ENCODE assay signal across 8 cellular contexts in the genomic region with DNA sequence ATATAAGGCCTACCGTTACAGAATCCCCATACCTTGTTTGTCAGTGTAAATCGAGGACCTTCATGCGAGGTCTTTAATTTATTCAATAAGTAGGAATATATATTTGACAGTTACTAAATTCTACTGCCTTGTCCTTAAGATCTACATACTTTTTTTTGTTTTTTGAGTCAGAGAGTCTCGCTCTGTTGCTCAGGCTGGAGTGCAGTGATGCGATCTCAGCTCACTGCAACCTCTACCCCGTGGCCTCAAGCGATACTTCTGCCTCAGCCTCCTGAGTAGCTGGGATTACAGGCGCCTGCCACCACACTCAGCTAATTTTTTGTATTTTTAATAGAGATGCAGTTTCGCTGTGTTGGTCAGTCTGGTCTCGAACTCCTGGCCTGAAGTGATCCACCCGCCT. TPM values are rescaled to one million over a fixed set of nuclear protein-coding genes. Genes with fewer than 3 reads are reported as not detected.
DNase-seq lines count a peak whose midpoint lies in the region; ATAC-seq and TF ChIP-seq lines count a peak whose summit lies in the region.
"Not testable (repeated sequence)": the region's sequence is repeated elsewhere in the genome, so short reads cannot be mapped to it uniquely, and the experiment has no call there.

No MANE protein-coding gene starts in this region.

- H3K4me3 Mint-ChIP-seq in CD14-positive monocyte = peak overlapping the region; percentile 48 to 82
- not testable (repeated sequence) for H3K4me3 Mint-ChIP-seq in HFFc6; T-cell; chondrocyte (ENCODE audit: unreplicated experiment); progenitor cell of endocrine pancreas (ENCODE audit: low read depth); type B pancreatic cell
- H3K4me3 Mint-ChIP-seq in activated T-helper 17 cell treated with anti-CD3 and anti-CD28 coated beads, Interleukin-2, amount 50 U/mL, for 72 hours = peak overlapping the region; percentile 56

- not testable (repeated sequence) for H3K27me3 Mint-ChIP-seq in CD14-positive monocyte (ENCODE audit: low read depth in 3 of 3); HFFc6 (ENCODE audit: insufficient read depth); T-cell; activated T-helper 17 cell treated with anti-CD3 and anti-CD28 coated beads, Interleukin-2, amount 50 U/mL, for 72 hours; chondrocyte (ENCODE audit: low read depth); progenitor cell of endocrine pancreas; type B pancreatic cell

- TF ChIP-seq CTCF in CD14-positive monocyte (IDR thresholded peaks at IDR 0.05); HFFc6 (IDR thresholded peaks at IDR 0.05); chondrocyte (IDR thresholded peaks at IDR 0.05); left lung (IDR thresholded peaks at IDR 0.05); progenitor cell of endocrine pancreas (IDR thresholded peaks at IDR 0.05; ENCODE audit: unreplicated experiment); type B pancreatic cell (conservative IDR thresholded peaks at IDR 0.05): not testable (repeated sequence)

- H3K36me3 ChIP-seq in left lung = peaks cover 0 to 30% of the 10 kb centered on the region in 2 donors

- H3K36me3 Mint-ChIP-seq in CD14-positive monocyte (peaks cover 19 to 36% of the 10 kb centered on the region in 2 donors), HFFc6 (ENCODE audit: low read depth) (peaks cover 27% of the 10 kb centered on the region), type B pancreatic cell (peaks cover 19% of the 10 kb centered on the region)
- not testable (repeated sequence) for H3K36me3 Mint-ChIP-seq in T-cell; chondrocyte (ENCODE audit: low read depth); progenitor cell of endocrine pancreas (ENCODE audit: insufficient read depth)
- H3K36me3 Mint-ChIP-seq in activated T-helper 17 cell treated with anti-CD3 and anti-CD28 coated beads, Interleukin-2, amount 50 U/mL, for 72 hours (ENCODE audit: low read depth) = peaks cover 77% of the 10 kb centered on the region

- H3K4me1 ChIP-seq in left lung = peaks cover 64 to 100% of the 10 kb centered on the region in 2 donors

- CTCF ChIA-PET in T-cell (lab: Charles Lee) = not testable (repeated sequence)

- H3K9me3 Mint-ChIP-seq in CD14-positive monocyte; HFFc6; T-cell; activated T-helper 17 cell treated with anti-CD3 and anti-CD28 coated beads, Interleukin-2, amount 50 U/mL, for 72 hours; chondrocyte (ENCODE audit: low read depth); progenitor cell of endocrine pancreas (ENCODE audit: low read depth); type B pancreatic cell: not testable (repeated sequence)

- not testable (repeated sequence) for ATAC-seq in T-cell (replicated peaks in 1 of 4); activated T-helper 17 cell treated with anti-CD3 and anti-CD28 coated beads, Interleukin-2, amount 50 U/mL, for 72 hours (replicated peaks); left lung

- H3K27ac Mint-ChIP-seq in CD14-positive monocyte (peak overlapping the region; percentile 97 to 100 (median 99)), HFFc6 (0 out of 2 replicates have a peak overlapping the region, but pooled peaks have one; percentile 33), T-cell (peak overlapping the region; percentile 32 to 48), chondrocyte (ENCODE audit: unreplicated experiment) (peak overlapping the region; percentile 69), progenitor cell of endocrine pancreas (peak overlapping the region; percentile 46), type B pancreatic cell (peak overlapping the region; percentile 47)
- H3K27ac Mint-ChIP-seq in activated T-helper 17 cell treated with anti-CD3 and anti-CD28 coated beads, Interleukin-2, amount 50 U/mL, for 72 hours = peak overlapping the region; percentile 57

- POLR2A ChIA-PET in T-cell (lab: Charles Lee) = interaction anchor here in 1 of 2 donors (0.6 kb wide), 1 partner anchor 524 kb away, joined by 3 read pairs; no protein-coding TSS in a partner anchor

- not testable (repeated sequence) for H3K27me3 ChIP-seq in left lung

- not testable (repeated sequence) for DNase-seq in CD14-positive monocyte (ENCODE audit: low spot score); HFFc6; T-cell; chondrocyte (ENCODE audit: low spot score); left lung; progenitor cell of endocrine pancreas (ENCODE audit: low spot score, unreplicated experiment); type B pancreatic cell (ENCODE audit: extremely low spot score, unreplicated experiment)

- H3K4me1 Mint-ChIP-seq in CD14-positive monocyte = peaks cover 86% of the 10 kb centered on the region
- H3K4me1 Mint-ChIP-seq in HFFc6 (ENCODE audit: low read depth) = peaks cover 78% of the 10 kb centered on the region
- H3K4me1 Mint-ChIP-seq in T-cell = peaks cover 76 to 86% (median 83%) of the 10 kb centered on the region in 3 donors
- peaks cover 40% of the 10 kb centered on the region for H3K4me1 Mint-ChIP-seq in activated T-helper 17 cell treated with anti-CD3 and anti-CD28 coated beads, Interleukin-2, amount 50 U/mL, for 72 hours
- peaks cover 85% of the 10 kb centered on the region for H3K4me1 Mint-ChIP-seq in chondrocyte (ENCODE audit: low read depth)
- peaks cover 47% of the 10 kb centered on the region for H3K4me1 Mint-ChIP-seq in progenitor cell of endocrine pancreas (ENCODE audit: low read depth)
- H3K4me1 Mint-ChIP-seq in type B pancreatic cell (ENCODE audit: unreplicated experiment) = peaks cover 49% of the 10 kb centered on the region

- not testable (repeated sequence) for H3K9me3 ChIP-seq in left lung

- intact Hi-C loops in CD14-positive monocyte (cut with micrococcal nuclease); left lung (cut with DNase I): not testable (repeated sequence)

- not testable (repeated sequence) for H3K4me3 ChIP-seq in left lung

- H3K27ac ChIP-seq in left lung = peak overlapping the region; percentile 55 to 81

RNA-seq across cellular contexts. Expression of a gene that starts 7.5 kb away (rescaled TPM):
- polyA plus RNA-seq in CD14-positive monocyte = 100 to 1,000 TPM; 629 to 652 TPM
- 100 to 1,000 TPM; 311 to 400 (median 359) TPM for total RNA-seq in HFFc6 (2021; fragmentation: NEBNext Ultra II Directional; extraction: Animal tissue kit (Norgen Biotek cat#: 25700))
- 10 to 100 TPM; 57.2 to 99.3 (median 94.8) TPM for total RNA-seq in T-cell
- total RNA-seq in activated T-helper 17 cell treated with anti-CD3 and anti-CD28 coated beads, Interleukin-2, amount 50 U/mL, for 72 hours = 100 to 1,000 TPM in 1 of 2 donors, 10 to 100 TPM in 1; 96.1 to 182 TPM
- 224 to 293 TPM (median 282 TPM) in 3 replicates for total RNA-seq in chondrocyte
- total RNA-seq in left lung = 100 to 1,000 TPM; 263 to 303 TPM
- 203 and 210 TPM in 2 replicates for total RNA-seq in progenitor cell of endocrine pancreas
- total RNA-seq in type B pancreatic cell (ENCODE audit: low replicate concordance) = 204 and 253 TPM in 2 replicates

RNA-seq across cellular contexts. Expression of a gene that starts 33.1 kb away (rescaled TPM):
- 1 to 10 TPM; 4.0 to 4.9 TPM for polyA plus RNA-seq in CD14-positive monocyte
- total RNA-seq in HFFc6 (2021; fragmentation: NEBNext Ultra II Directional; extraction: Animal tissue kit (Norgen Biotek cat#: 25700)) = 10 to 100 TPM; 13.6 to 24.8 (median 15.5) TPM
- total RNA-seq in T-cell (10 to 100 TPM in 3 of 5 donors, 1 to 10 TPM in 2; 6.2 to 20.6 (median 13.1) TPM), chondrocyte (30.8 to 39.0 TPM (median 32.2 TPM) in 3 replicates), left lung (10 to 100 TPM; 14.2 to 14.9 TPM), progenitor cell of endocrine pancreas (17.3 and 18.0 TPM in 2 replicates), type B pancreatic cell (ENCODE audit: low replicate concordance) (22.0 and 23.2 TPM in 2 replicates)
- 10 to 100 TPM; 11.7 to 13.4 TPM for total RNA-seq in activated T-helper 17 cell treated with anti-CD3 and anti-CD28 coated beads, Interleukin-2, amount 50 U/mL, for 72 hours

Comparison
In these comparisons a context has a peak if more than half of its experiments do, and no peak if none do; other contexts are left out.
1. H3K27ac Mint-ChIP-seq: peak in every context shown above with its lines; median percentile 99 in CD14-positive monocyte; 69 in chondrocyte; 57 in activated T-helper 17 cell treated with anti-CD3 and anti-CD28 coated beads, Interleukin-2, amount 50 U/mL, for 72 hours; 47 in type B pancreatic cell; 46 in progenitor cell of endocrine pancreas; 40 in T-cell; 33 in HFFc6.